ENCODE assay signal across 23 cellular contexts in genomic region chr1:97105531-97105930, GRCh38.
"Had no signal": no experiment of that assay in that cellular context is flagged by ENCODE, and none has a peak within 500 bp of the region (broad histone marks: within the 10 kb centered on the region; RNA-seq: fewer than 3 reads in every experiment).

No MANE protein-coding gene starts in this region.

- H3K27ac ChIP-seq: brain microvascular endothelial cell, lower lobe of right lung, neutrophil, spleen, testis, upper lobe of right lung had no signal

- H3K9me3 ChIP-seq: lower lobe of right lung, neutrophil, testis, upper lobe of right lung had no signal

- H3K27me3 ChIP-seq: brain microvascular endothelial cell, neutrophil, spleen, testis, upper lobe of right lung had no signal

- DNase-seq: activated B cell treated with CpG ODN at 0.5 μM for 24 hours; activated CD4-positive, alpha-beta memory T cell treated with anti-CD3 and anti-CD28 coated beads, Interleukin-2, amount 10 ng/mL, durations not matched to agents 7 days and 5 days; activated CD4-positive, alpha-beta T cell treated with anti-CD3 and anti-CD28 coated beads for 48 hours; activated naive CD4-positive, alpha-beta T cell; activated naive CD8-positive, alpha-beta T cell treated with anti-CD3 and anti-CD28 coated beads for 36 hours; activated T-cell treated with anti-CD3 and anti-CD28 coated beads, Interleukin-2, amount 50 U/mL, for 1 hour; brain microvascular endothelial cell; cortex of kidney; effector CD4-positive, alpha-beta T cell; foreskin melanocyte; hypothalamus; lower lobe of right lung; spleen; stimulated activated CD4-positive, alpha-beta T cell treated with anti-CD3 and anti-CD28 coated beads, Interleukin-4, amount 100 ng/mL, for 4 hours; T-helper 9 cell; testis; upper lobe of right lung had no signal

- FAIRE-seq: keratinocyte had no signal

- ATAC-seq: activated T-helper 17 cell treated with anti-CD3 and anti-CD28 coated beads, Interleukin-2, amount 50 U/mL, for 72 hours; esophagus mucosa; lower lobe of right lung; natural killer cell treated with Interleukin-12 subunit alpha and Interleukin-12 subunit beta and Interleukin-15 and Interleukin-18, amount 100 ng/mL, for 72 hours; stimulated activated memory B cell treated with anti-CD40 and anti-IgM and Interleukin-4, amounts not matched to agents 10 μg/mL and 1 μg/mL and 100 μg/mL, for 72 hours; upper lobe of right lung had no signal

- H3K36me3 ChIP-seq: brain microvascular endothelial cell, lower lobe of right lung, neutrophil, upper lobe of right lung had no signal

- H3K4me3 ChIP-seq: lower lobe of right lung, spleen, testis, upper lobe of right lung had no signal

- H3K4me1 ChIP-seq: lower lobe of right lung, spleen, testis, upper lobe of right lung had no signal
